26 cellular contexts compared by ENCODE assay signal in genomic region chr7:80313716-80314115, GRCh38.
"Had no signal": no experiment of that assay in that cellular context is flagged by ENCODE, and none has a peak within 500 bp of the region (broad histone marks: within the 10 kb centered on the region; RNA-seq: fewer than 3 reads in every experiment).

No MANE protein-coding gene starts in this region.

- DNase-seq: cerebellar nuclear complex; colonic mucosa; cortex of kidney; effector CD8-positive, alpha-beta T cell; effector memory CD8-positive, alpha-beta T cell; endodermal cell; erythroblast; esophagus squamous epithelium; foreskin fibroblast; foreskin melanocyte; gastrocnemius medialis; glutamatergic neuron; head of caudate nucleus; heart right ventricle; hypothalamus; islet precursor cell; kidney glomerular epithelial cell; left colon; left ventricle myocardium superior; lower lobe of right lung; mucosa of descending colon; naive B cell had no signal

- H3K4me2 ChIP-seq: hepatocyte had no signal

- FAIRE-seq: endometrium had no signal

- H3K4me1 ChIP-seq: colonic mucosa, gastrocnemius medialis had no signal

- H3K4me3 ChIP-seq: colonic mucosa, esophagus squamous epithelium, gastrocnemius medialis, heart right ventricle, hepatocyte, lower lobe of right lung, mucosa of descending colon had no signal

- H3K9me3 ChIP-seq: colonic mucosa, esophagus squamous epithelium, gastrocnemius medialis, heart right ventricle, lower lobe of right lung, mucosa of descending colon had no signal

- ATAC-seq: effector memory CD8-positive, alpha-beta T cell; esophagus mucosa; gastrocnemius medialis; heart right ventricle; left colon; left lobe of liver; left ventricle myocardium superior; lower lobe of right lung; mucosa of descending colon had no signal

- H3K27ac ChIP-seq: colonic mucosa, esophagus squamous epithelium, gastrocnemius medialis, heart right ventricle, hepatocyte, lower lobe of right lung had no signal

- H3K27me3 ChIP-seq: colonic mucosa, esophagus squamous epithelium, gastrocnemius medialis, heart right ventricle, hepatocyte had no signal

- H3K79me2 ChIP-seq: hepatocyte had no signal

- H2AFZ ChIP-seq: hepatocyte had no signal

- H3K36me3 ChIP-seq: colonic mucosa, esophagus squamous epithelium, gastrocnemius medialis, heart right ventricle, lower lobe of right lung had no signal
